In the genomic region with DNA sequence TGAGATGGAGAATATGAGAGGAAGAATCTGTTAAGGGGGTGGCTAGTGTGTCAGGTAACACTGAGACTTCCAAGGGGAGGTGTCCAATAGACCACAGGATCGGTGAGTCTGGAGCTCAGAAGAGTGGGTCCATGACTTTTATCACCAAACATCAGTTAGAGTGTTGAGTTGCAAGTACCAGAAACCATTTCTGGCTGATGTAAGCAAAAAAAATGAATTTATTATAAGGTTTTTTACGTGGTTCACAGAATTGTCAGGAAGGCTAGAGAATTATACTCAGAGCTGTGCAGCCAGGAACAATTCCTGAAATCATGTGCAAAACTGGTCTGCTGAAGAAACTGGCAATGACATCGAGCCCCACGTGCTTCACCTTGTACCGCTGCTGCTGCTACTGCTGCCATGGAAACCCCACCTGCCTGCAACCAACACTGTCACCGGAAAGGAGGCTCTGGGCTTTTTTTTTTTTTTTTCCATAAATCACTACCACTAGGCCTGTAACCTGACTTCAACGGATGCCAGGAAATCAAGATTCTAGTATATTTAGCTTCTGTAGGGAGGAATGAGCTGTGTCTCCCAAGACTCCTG, we compare ENCODE assay signal across 13 cellular contexts. TPM values are rescaled to one million over a fixed set of nuclear protein-coding genes. Genes with fewer than 3 reads are reported as not detected.
A peak's percentile ranks its signal among the peaks of the same experiment; 100 is the strongest.
DNase-seq lines count a peak whose midpoint lies in the region; ATAC-seq, FAIRE-seq and TF ChIP-seq lines count a peak whose summit lies in the region.
"Had no signal": no experiment of that assay in that cellular context is flagged by ENCODE, and none has a peak within 500 bp of the region (broad histone marks: within the 10 kb centered on the region; RNA-seq: fewer than 3 reads in every experiment).

No MANE protein-coding gene starts in this region.

- H3K27ac Mint-ChIP-seq in osteocyte (ENCODE audit: unreplicated experiment): no peak overlapping the region
- H3K27ac Mint-ChIP-seq: B cell, IgD-negative memory B cell had no signal

- no peaks in the 10 kb centered on the region for H4K20me1 ChIP-seq in GM12878 (ENCODE audit: control insufficient read depth, insufficient read depth)

- peaks cover 13% of the 10 kb centered on the region for H3K36me3 Mint-ChIP-seq in osteocyte (ENCODE audit: unreplicated experiment)

- no peak overlapping the region for H3K4me2 ChIP-seq in GM12878 (ENCODE audit: control insufficient read depth, insufficient read depth)

- CTCF ChIA-PET in GM12878 (lab: Yijun Ruan, JAX): interaction anchor here (1.9 kb wide), 1 partner anchor 349 kb away, joined by 6 read pairs; no protein-coding TSS in a partner anchor

- H3K4me1 Mint-ChIP-seq in osteocyte (ENCODE audit: unreplicated experiment): peaks cover 2% of the 10 kb centered on the region
- H3K4me1 Mint-ChIP-seq: B cell, IgD-negative memory B cell had no signal

- no peaks in the 10 kb centered on the region for H3K27me3 ChIP-seq in GM12878 (replicated peaks in 1 of 2; ENCODE audit: control insufficient read depth in 2 of 2, insufficient read depth in 2 of 2, low read length in 1 of 2)

- TF ChIP-seq POLR2A in GM12878 (IDR thresholded peaks at IDR 0.05; ENCODE audit: low read depth, low read length): no peak
- TF ChIP-seq POLR2A in GM12892 (IDR thresholded peaks at IDR 0.05; ENCODE audit: low read depth, low read length): no peak

- intact Hi-C loops in GM12878 (cut with micrococcal nuclease; ENCODE audit: unreplicated experiment): no loop called here

- no peaks in the 10 kb centered on the region for H3K79me2 ChIP-seq in GM12878 (ENCODE audit: control insufficient read depth, insufficient read depth, low read length)

- no TSS peak for BruUV-seq in GM12878 (replicated peaks; lab: Mats Ljungman, UMichigan)

- no peak for TF ChIP-seq EP300 in GM12878 (IDR thresholded peaks at IDR 0.05; ENCODE audit: borderline replicate concordance in 1 of 2, control insufficient read depth in 1 of 2, low read depth in 2 of 2, low read length in 2 of 2)

- no peaks in the 10 kb centered on the region for H3K27me3 Mint-ChIP-seq in osteocyte (ENCODE audit: unreplicated experiment)
- H3K27me3 Mint-ChIP-seq: IgD-negative memory B cell had no signal

- 55% methylated on average over 7 of the region's 7 CpGs for WGBS in GM12878 (ENCODE audit: insufficient coverage, insufficient replicate concordance, low lambda C conversion rate, missing lambda C conversion rate)

- no peak for ATAC-seq in GM12878
- no peak for ATAC-seq in GM18498 (IDR thresholded peaks at IDR 0.05; ENCODE audit: unreplicated experiment)
- ATAC-seq in HG02571 (IDR thresholded peaks at IDR 0.05; ENCODE audit: unreplicated experiment): no peak

- H3K9me3 ChIP-seq in GM12878 (replicated peaks; ENCODE audit: control insufficient read depth, insufficient read depth, low read length): no peaks in the 10 kb centered on the region

- no peaks in the 10 kb centered on the region for H3K4me1 ChIP-seq in GM12878 (ENCODE audit: control insufficient read depth, insufficient read depth, low read length)

- no peak overlapping the region for H3K4me3 Mint-ChIP-seq in osteocyte (ENCODE audit: unreplicated experiment)
- H3K4me3 Mint-ChIP-seq: B cell, IgD-negative memory B cell, naive B cell had no signal

- peak; percentile 28 for DNase-seq in activated CD8-positive, alpha-beta memory T cell treated with anti-CD3 and anti-CD28 coated beads, Interleukin-2, amount 50 U/mL, for 48 hours
- DNase-seq in activated CD8-positive, alpha-beta memory T cell treated with anti-CD3 and anti-CD28 coated beads for 24 hours: no peak
- DNase-seq in NCI-H1417 treated with DMSO at 0.1 percent for 48 hours (lab: John Stamatoyannopoulos, UW) (peak; percentile 37), GM12878 (ENCODE audit: low read depth, low spot score) (no peak), osteocyte (ENCODE audit: extremely low spot score, unreplicated experiment) (peak; percentile 21), GM12892 (ENCODE audit: insufficient read length) (no peak)
- DNase-seq: naive B cell, T-helper 9 cell had no signal

- no peak overlapping the region for H3K4me3 ChIP-seq in GM12878

- no peak overlapping the region for H2AFZ ChIP-seq in GM12878 (ENCODE audit: control insufficient read depth, low read depth, low read length)

- no peak overlapping the region for H3K27ac ChIP-seq in GM12878 (ENCODE audit: control insufficient read depth, insufficient read depth)

- no peaks in the 10 kb centered on the region for H3K9me3 Mint-ChIP-seq in osteocyte (ENCODE audit: unreplicated experiment)
- H3K9me3 Mint-ChIP-seq: IgD-negative memory B cell, naive B cell had no signal

- in situ Hi-C loops in GM12878 (cut with MboI): no loop called here

- peaks cover 0 to 2% of the 10 kb centered on the region in 2 experiments; a peak in 1 of 4 replicates for H3K36me3 ChIP-seq in GM12878 (ENCODE audit: control insufficient read depth in 2 of 2, insufficient read depth in 2 of 2, low read length in 1 of 2)

- RAD21 ChIA-PET in GM12878 (lab: Charles Lee; ENCODE audit: unreplicated experiment): no interaction called here

- FAIRE-seq in GM12878 (lab: Jason Lieb, UNC) (no peak), GM12892 (lab: Jason Lieb, UNC) (no peak)
- FAIRE-seq: endometrium had no signal

- TF ChIP-seq RAD21 in GM12878 (IDR thresholded peaks at IDR 0.05; ENCODE audit: insufficient read depth, low read depth, low read length): no peak

- POLR2A ChIA-PET in GM12878 (lab: Charles Lee): interaction anchor here (0.7 kb wide), 1 partner anchor 235 kb away, joined by 3 read pairs; no protein-coding TSS in a partner anchor

- SMC1A ChIA-PET in GM12878 (lab: Charles Lee; ENCODE audit: uncharacterized antibody, unreplicated experiment): interaction anchor here (1.0 kb wide), 1 partner anchor 44 kb away, joined by 3 read pairs; no protein-coding TSS in a partner anchor

- TF ChIP-seq CTCF in GM12878 (IDR thresholded peaks at IDR 0.05 in 2 of 3, conservative IDR thresholded peaks at IDR 0.05 in 1 of 3; ENCODE audit: control insufficient read depth in 2 of 3, extremely low read depth in 1 of 3, insufficient read depth in 1 of 3, low read depth in 3 of 3, low read length in 3 of 3): no peak
- TF ChIP-seq CTCF in osteocyte (IDR thresholded peaks at IDR 0.05): no peak

- no peak overlapping the region for H3K9ac ChIP-seq in GM12878 (ENCODE audit: control insufficient read depth, insufficient read depth, low read length)

TF ChIP-seq in GM12878, 131 proteins besides CTCF, POLR2A, EP300 and RAD21:
- TF ChIP-seq BMI1 (IDR thresholded peaks at IDR 0.05; ENCODE audit: borderline replicate concordance) (no peak), STAT3 (IDR thresholded peaks at IDR 0.05; ENCODE audit: low read depth, low read length) (no peak)
- TF ChIP-seq, protein P1, sequence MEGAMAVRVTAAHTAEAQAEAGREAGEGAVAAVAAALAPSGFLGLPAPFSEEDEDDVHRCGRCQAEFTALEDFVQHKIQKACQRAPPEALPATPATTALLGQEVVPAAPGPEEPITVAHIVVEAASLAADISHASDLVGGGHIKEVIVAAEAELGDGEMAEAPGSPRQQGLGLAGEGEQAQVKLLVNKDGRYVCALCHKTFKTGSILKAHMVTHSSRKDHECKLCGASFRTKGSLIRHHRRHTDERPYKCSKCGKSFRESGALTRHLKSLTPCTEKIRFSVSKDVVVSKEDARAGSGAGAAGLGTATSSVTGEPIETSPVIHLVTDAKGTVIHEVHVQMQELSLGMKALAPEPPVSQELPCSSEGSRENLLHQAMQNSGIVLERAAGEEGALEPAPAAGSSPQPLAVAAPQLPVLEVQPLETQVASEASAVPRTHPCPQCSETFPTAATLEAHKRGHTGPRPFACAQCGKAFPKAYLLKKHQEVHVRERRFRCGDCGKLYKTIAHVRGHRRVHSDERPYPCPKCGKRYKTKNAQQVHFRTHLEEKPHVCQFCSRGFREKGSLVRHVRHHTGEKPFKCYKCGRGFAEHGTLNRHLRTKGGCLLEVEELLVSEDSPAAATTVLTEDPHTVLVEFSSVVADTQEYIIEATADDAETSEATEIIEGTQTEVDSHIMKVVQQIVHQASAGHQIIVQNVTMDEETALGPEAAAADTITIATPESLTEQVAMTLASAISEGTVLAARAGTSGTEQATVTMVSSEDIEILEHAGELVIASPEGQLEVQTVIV (IDR thresholded peaks at IDR 0.05; ENCODE audit: borderline replicate concordance, partially characterized antibody): no peak
- TF ChIP-seq, protein P2, sequence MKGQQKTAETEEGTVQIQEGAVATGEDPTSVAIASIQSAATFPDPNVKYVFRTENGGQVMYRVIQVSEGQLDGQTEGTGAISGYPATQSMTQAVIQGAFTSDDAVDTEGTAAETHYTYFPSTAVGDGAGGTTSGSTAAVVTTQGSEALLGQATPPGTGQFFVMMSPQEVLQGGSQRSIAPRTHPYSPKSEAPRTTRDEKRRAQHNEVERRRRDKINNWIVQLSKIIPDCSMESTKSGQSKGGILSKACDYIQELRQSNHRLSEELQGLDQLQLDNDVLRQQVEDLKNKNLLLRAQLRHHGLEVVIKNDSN (IDR thresholded peaks at IDR 0.05; ENCODE audit: borderline replicate concordance, extremely low read length, insufficient read depth, low read depth, low read length): peak; percentile 44
- TF ChIP-seq, protein P3, sequence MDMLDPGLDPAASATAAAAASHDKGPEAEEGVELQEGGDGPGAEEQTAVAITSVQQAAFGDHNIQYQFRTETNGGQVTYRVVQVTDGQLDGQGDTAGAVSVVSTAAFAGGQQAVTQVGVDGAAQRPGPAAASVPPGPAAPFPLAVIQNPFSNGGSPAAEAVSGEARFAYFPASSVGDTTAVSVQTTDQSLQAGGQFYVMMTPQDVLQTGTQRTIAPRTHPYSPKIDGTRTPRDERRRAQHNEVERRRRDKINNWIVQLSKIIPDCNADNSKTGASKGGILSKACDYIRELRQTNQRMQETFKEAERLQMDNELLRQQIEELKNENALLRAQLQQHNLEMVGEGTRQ (IDR thresholded peaks at IDR 0.05; ENCODE audit: borderline replicate concordance, low read depth, low read length): no peak
TF ChIP-seq in GM12878: peak in this region for 1.

RNA-seq across cellular contexts. Expression of a gene that starts 16.6 kb away (rescaled TPM):
- total RNA-seq in GM12878 (2013; cell fraction: nucleolus; rRNA removed): 33.3 and 33.6 TPM in 2 replicates
- 13.2 and 17.7 TPM in 2 replicates for total RNA-seq in GM12878 (2014; rRNA removed)
- 20.5 and 21.9 TPM in 2 replicates for total RNA-seq in GM12878 (2014; rRNA removed; fragmentation: Illumina TruSeq; extraction: Trizol)
- total RNA-seq in GM12878 (2021): 18.3 and 20.0 TPM in 2 replicates
- 5.3 TPM for polyA plus RNA-seq in GM12878 (2011; ENCODE audit: low read depth)
- polyA plus RNA-seq in GM12878 (2011; rRNA removed): 16.3 and 25.0 TPM in 2 replicates
- polyA plus RNA-seq in GM12878 (2011; cell fraction: cytosol; rRNA removed): 9.2 and 9.4 TPM in 2 replicates
- 22.5 and 31.0 TPM in 2 replicates for polyA plus RNA-seq in GM12878 (2011; cell fraction: nucleus; rRNA removed)
- polyA plus RNA-seq in GM12878 (2012): 6.0 and 6.4 TPM in 2 replicates
- polyA plus RNA-seq in GM12878 (2014; fragmentation: Illumina TruSeq; extraction: Trizol): 27.3 and 36.2 TPM in 2 replicates
- polyA plus RNA-seq in GM12878 (2014; fragmentation: Nextera tagmentation; extraction: Ambion mirVana): 1 to 10 TPM; 5.2 to 8.3 TPM
- 16.6 and 17.9 TPM in 2 replicates for polyA plus RNA-seq in GM12878 (2014; rRNA removed)
- polyA plus RNA-seq in GM12878 (2016; fragmentation: Nextera tagmentation; extraction: Ambion mirVana): 10 to 100 TPM; 23.3 to 24.3 TPM
- 7.7 and 8.0 TPM in 2 replicates for polyA minus RNA-seq in GM12878 (2011; rRNA and poly(A)+ RNA removed)
- 4.0 and 9.1 TPM in 2 replicates for polyA minus RNA-seq in GM12878 (2011; cell fraction: cytosol; rRNA and poly(A)+ RNA removed)
- 12.3 and 32.7 TPM in 2 replicates for polyA minus RNA-seq in GM12878 (2011; cell fraction: nucleus; rRNA and poly(A)+ RNA removed)
- 0.65 and 1.3 TPM in 2 replicates for total RNA-seq in osteocyte
- polyA plus RNA-seq in GM12892 (2012; ENCODE audit: missing spikeins): 16.2 TPM

Comparison
In these comparisons a context has a peak if more than half of its experiments do, and no peak if none do; other contexts are left out.
1. DNase-seq: peak in activated CD8-positive, alpha-beta memory T cell treated with anti-CD3 and anti-CD28 coated beads, Interleukin-2, amount 50 U/mL, for 48 hours (single experiment), NCI-H1417 treated with DMSO at 0.1 percent for 48 hours (single experiment) and osteocyte (single experiment); none in activated CD8-positive, alpha-beta memory T cell treated with anti-CD3 and anti-CD28 coated beads for 24 hours (single experiment), GM12878 (single experiment) and GM12892 (single experiment).